2 cellular contexts compared by ENCODE assay signal in the genomic region with DNA sequence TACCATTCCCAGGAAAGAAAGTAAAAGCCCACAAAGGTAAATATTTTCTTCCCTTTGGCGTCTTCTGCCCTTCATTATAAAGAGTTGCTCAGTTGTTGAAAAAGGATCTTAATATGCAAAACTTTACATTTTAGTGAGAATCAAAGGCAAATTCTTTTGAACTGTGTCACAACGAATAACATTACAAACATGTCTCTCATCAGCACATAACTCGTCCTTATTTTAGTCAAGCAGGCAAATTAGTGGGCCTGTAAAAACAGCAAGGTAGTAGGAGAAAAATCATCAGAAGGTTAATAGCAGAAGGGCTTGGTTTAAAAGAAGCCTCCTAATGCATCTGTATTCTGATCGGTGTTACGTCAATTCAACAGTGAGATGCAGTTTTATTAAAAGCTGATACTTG.
TF ChIP-seq lines count a peak whose summit lies in the region.

No MANE protein-coding gene starts in this region.

TF ChIP-seq in SK-N-SH, 30 proteins besides CTCF, POLR2A, EP300 and RAD21 (continued from another document):
- TF ChIP-seq IRF3 (IDR thresholded peaks at IDR 0.05; ENCODE audit: low read depth, low read length) (no peak), JUND (IDR thresholded peaks at IDR 0.05) (no peak), RCOR1 (IDR thresholded peaks at IDR 0.05; ENCODE audit: low read length) (no peak), TCF12 (IDR thresholded peaks at IDR 0.05) (peak; percentile 11; the same call in 1 of the 2 replicates), CHD2 (IDR thresholded peaks at IDR 0.05; ENCODE audit: low read length, partially characterized antibody) (no peak), PBX3 (IDR thresholded peaks at IDR 0.05) (no peak), EZH2phosphoT487 (IDR thresholded peaks at IDR 0.05; ENCODE audit: borderline replicate concordance, low read depth) (no peak), ZBTB33 (IDR thresholded peaks at IDR 0.05; ENCODE audit: borderline replicate concordance, low read depth) (no peak), RFX5 (IDR thresholded peaks at IDR 0.05; ENCODE audit: low read length) (no peak), GABPA (IDR thresholded peaks at IDR 0.05; ENCODE audit: low read depth) (no peak)
- TF ChIP-seq, protein P1, sequence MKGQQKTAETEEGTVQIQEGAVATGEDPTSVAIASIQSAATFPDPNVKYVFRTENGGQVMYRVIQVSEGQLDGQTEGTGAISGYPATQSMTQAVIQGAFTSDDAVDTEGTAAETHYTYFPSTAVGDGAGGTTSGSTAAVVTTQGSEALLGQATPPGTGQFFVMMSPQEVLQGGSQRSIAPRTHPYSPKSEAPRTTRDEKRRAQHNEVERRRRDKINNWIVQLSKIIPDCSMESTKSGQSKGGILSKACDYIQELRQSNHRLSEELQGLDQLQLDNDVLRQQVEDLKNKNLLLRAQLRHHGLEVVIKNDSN (IDR thresholded peaks at IDR 0.05; ENCODE audit: borderline replicate concordance, low read depth): no peak

TF ChIP-seq in SK-N-SH treated with all-trans-retinoic acid at 6 μM for 48 hours, 23 proteins besides CTCF, POLR2A, EP300 and RAD21 (continued from another document):
- TF ChIP-seq, protein P2, sequence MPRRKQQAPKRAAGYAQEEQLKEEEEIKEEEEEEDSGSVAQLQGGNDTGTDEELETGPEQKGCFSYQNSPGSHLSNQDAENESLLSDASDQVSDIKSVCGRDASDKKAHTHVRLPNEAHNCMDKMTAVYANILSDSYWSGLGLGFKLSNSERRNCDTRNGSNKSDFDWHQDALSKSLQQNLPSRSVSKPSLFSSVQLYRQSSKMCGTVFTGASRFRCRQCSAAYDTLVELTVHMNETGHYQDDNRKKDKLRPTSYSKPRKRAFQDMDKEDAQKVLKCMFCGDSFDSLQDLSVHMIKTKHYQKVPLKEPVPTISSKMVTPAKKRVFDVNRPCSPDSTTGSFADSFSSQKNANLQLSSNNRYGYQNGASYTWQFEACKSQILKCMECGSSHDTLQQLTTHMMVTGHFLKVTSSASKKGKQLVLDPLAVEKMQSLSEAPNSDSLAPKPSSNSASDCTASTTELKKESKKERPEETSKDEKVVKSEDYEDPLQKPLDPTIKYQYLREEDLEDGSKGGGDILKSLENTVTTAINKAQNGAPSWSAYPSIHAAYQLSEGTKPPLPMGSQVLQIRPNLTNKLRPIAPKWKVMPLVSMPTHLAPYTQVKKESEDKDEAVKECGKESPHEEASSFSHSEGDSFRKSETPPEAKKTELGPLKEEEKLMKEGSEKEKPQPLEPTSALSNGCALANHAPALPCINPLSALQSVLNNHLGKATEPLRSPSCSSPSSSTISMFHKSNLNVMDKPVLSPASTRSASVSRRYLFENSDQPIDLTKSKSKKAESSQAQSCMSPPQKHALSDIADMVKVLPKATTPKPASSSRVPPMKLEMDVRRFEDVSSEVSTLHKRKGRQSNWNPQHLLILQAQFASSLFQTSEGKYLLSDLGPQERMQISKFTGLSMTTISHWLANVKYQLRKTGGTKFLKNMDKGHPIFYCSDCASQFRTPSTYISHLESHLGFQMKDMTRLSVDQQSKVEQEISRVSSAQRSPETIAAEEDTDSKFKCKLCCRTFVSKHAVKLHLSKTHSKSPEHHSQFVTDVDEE (CRISPR knock-in tag; IDR thresholded peaks at IDR 0.05): no peak
- TF ChIP-seq CSRNP3 (CRISPR knock-in tag; IDR thresholded peaks at IDR 0.05): no peak
- no peak for TF ChIP-seq OSR1 (CRISPR knock-in tag; IDR thresholded peaks at IDR 0.05)
- no peak for TF ChIP-seq CSDC2 (CRISPR knock-in tag; IDR thresholded peaks at IDR 0.05)
TF ChIP-seq in SK-N-SH treated with all-trans-retinoic acid at 6 μM for 48 hours: peak in this region for 0.
